ENCODE assay signal across 1 cellular context in the genomic region with DNA sequence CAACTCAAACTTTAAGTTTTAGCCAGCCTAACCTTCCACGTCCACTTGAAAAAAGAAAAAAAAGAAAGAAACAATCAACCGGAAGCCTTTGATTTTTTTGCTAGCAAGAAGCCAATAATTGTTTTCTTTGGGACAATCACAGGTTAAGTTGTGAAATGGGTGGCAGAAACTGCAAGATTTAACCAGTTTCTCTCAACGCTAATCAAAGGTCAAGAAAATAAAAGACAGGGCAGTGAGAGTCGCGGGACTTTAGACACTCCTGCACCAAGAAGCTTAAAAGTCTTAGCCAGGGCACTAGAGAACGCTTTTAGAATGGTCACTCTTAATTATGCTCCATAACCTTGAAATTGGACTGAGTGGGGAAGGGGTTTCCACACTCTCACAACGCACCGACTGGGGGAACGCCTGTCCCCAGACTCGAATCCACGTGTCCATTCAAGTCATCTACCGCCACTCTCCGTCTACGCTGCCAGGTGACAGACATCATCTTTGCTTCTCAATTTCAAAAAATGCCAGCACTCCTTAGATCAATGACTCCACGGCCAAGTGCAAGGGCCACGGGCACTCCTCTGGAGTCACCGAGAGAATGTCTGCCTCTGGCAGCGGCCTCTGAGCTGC.
TF ChIP-seq lines count a peak whose summit lies in the region.

No MANE protein-coding gene starts in this region.

TF ChIP-seq in K562, 482 proteins besides CTCF, POLR2A, EP300 and RAD21 (continued from another document):
- peak; percentile 64 for TF ChIP-seq MAX (CRISPR knock-in tag; IDR thresholded peaks at IDR 0.05)
- no peak for TF ChIP-seq GABPB2 (CRISPR knock-in tag; conservative IDR thresholded peaks at IDR 0.05)
- TF ChIP-seq ZNF174 (CRISPR knock-in tag; IDR thresholded peaks at IDR 0.05), result no peak
- TF ChIP-seq PPARD (CRISPR knock-in tag; IDR thresholded peaks at IDR 0.05), result no peak
- TF ChIP-seq ZNF696 (CRISPR knock-in tag; conservative IDR thresholded peaks at IDR 0.05), result no peak
- TF ChIP-seq ZNF165 (CRISPR knock-in tag; IDR thresholded peaks at IDR 0.05; ENCODE audit: borderline replicate concordance), result 0 out of 2 replicates have a peak, but pooled peaks have one; percentile 49
- no peak for TF ChIP-seq BDP1 (IDR thresholded peaks at IDR 0.05; ENCODE audit: insufficient read depth, insufficient read length)
